ENCODE assay signal across 1 cellular context in the genomic region with DNA sequence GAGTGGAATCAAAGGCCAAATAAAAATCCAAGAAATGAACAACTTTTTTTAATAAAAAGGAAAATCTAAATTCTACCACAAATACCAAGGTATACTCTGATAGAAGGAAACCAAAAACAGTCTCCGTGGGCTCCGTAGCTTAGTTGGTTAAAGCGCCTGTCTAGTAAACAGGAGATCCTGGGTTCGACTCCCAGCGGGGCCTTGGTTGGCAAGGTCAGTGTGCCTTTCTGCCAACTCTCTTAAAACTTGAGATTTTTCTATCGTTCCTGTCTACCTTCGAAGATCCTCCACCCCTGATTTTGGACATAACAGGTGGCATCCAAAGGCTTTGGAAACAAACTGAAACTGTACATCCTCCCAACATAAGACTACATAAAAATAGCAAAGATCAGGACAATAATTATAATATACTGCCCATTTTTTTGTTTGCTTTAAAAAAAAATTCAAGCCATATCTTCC.
TF ChIP-seq lines count a peak whose summit lies in the region.

No MANE protein-coding gene starts in this region.

TF ChIP-seq in H1, 55 proteins besides CTCF, POLR2A, EP300 and RAD21 (continued from another document):
- TF ChIP-seq, protein P1, sequence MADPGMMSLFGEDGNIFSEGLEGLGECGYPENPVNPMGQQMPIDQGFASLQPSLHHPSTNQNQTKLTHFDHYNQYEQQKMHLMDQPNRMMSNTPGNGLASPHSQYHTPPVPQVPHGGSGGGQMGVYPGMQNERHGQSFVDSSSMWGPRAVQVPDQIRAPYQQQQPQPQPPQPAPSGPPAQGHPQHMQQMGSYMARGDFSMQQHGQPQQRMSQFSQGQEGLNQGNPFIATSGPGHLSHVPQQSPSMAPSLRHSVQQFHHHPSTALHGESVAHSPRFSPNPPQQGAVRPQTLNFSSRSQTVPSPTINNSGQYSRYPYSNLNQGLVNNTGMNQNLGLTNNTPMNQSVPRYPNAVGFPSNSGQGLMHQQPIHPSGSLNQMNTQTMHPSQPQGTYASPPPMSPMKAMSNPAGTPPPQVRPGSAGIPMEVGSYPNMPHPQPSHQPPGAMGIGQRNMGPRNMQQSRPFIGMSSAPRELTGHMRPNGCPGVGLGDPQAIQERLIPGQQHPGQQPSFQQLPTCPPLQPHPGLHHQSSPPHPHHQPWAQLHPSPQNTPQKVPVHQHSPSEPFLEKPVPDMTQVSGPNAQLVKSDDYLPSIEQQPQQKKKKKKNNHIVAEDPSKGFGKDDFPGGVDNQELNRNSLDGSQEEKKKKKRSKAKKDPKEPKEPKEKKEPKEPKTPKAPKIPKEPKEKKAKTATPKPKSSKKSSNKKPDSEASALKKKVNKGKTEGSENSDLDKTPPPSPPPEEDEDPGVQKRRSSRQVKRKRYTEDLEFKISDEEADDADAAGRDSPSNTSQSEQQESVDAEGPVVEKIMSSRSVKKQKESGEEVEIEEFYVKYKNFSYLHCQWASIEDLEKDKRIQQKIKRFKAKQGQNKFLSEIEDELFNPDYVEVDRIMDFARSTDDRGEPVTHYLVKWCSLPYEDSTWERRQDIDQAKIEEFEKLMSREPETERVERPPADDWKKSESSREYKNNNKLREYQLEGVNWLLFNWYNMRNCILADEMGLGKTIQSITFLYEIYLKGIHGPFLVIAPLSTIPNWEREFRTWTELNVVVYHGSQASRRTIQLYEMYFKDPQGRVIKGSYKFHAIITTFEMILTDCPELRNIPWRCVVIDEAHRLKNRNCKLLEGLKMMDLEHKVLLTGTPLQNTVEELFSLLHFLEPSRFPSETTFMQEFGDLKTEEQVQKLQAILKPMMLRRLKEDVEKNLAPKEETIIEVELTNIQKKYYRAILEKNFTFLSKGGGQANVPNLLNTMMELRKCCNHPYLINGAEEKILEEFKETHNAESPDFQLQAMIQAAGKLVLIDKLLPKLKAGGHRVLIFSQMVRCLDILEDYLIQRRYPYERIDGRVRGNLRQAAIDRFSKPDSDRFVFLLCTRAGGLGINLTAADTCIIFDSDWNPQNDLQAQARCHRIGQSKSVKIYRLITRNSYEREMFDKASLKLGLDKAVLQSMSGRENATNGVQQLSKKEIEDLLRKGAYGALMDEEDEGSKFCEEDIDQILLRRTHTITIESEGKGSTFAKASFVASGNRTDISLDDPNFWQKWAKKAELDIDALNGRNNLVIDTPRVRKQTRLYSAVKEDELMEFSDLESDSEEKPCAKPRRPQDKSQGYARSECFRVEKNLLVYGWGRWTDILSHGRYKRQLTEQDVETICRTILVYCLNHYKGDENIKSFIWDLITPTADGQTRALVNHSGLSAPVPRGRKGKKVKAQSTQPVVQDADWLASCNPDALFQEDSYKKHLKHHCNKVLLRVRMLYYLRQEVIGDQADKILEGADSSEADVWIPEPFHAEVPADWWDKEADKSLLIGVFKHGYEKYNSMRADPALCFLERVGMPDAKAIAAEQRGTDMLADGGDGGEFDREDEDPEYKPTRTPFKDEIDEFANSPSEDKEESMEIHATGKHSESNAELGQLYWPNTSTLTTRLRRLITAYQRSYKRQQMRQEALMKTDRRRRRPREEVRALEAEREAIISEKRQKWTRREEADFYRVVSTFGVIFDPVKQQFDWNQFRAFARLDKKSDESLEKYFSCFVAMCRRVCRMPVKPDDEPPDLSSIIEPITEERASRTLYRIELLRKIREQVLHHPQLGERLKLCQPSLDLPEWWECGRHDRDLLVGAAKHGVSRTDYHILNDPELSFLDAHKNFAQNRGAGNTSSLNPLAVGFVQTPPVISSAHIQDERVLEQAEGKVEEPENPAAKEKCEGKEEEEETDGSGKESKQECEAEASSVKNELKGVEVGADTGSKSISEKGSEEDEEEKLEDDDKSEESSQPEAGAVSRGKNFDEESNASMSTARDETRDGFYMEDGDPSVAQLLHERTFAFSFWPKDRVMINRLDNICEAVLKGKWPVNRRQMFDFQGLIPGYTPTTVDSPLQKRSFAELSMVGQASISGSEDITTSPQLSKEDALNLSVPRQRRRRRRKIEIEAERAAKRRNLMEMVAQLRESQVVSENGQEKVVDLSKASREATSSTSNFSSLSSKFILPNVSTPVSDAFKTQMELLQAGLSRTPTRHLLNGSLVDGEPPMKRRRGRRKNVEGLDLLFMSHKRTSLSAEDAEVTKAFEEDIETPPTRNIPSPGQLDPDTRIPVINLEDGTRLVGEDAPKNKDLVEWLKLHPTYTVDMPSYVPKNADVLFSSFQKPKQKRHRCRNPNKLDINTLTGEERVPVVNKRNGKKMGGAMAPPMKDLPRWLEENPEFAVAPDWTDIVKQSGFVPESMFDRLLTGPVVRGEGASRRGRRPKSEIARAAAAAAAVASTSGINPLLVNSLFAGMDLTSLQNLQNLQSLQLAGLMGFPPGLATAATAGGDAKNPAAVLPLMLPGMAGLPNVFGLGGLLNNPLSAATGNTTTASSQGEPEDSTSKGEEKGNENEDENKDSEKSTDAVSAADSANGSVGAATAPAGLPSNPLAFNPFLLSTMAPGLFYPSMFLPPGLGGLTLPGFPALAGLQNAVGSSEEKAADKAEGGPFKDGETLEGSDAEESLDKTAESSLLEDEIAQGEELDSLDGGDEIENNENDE (IDR thresholded peaks at IDR 0.05; ENCODE audit: insufficient replicate concordance, low read length), result no peak
- no peak for TF ChIP-seq RNF2 (IDR thresholded peaks at IDR 0.05; ENCODE audit: borderline replicate concordance, low read depth, low read length, missing control alignments, poor library complexity, severe bottlenecking)
- TF ChIP-seq MAFK (IDR thresholded peaks at IDR 0.05; ENCODE audit: low read depth, low read length), result peak; percentile 49; the same call in 1 of the 2 replicates
- TF ChIP-seq TBP (IDR thresholded peaks at IDR 0.05; ENCODE audit: low read depth, low read length), result peak; percentile 99
- peak; percentile 18; the same call in 1 of the 2 replicates for TF ChIP-seq TEAD4 (IDR thresholded peaks at IDR 0.05; ENCODE audit: low read depth, low read length)
- TF ChIP-seq, protein P2, sequence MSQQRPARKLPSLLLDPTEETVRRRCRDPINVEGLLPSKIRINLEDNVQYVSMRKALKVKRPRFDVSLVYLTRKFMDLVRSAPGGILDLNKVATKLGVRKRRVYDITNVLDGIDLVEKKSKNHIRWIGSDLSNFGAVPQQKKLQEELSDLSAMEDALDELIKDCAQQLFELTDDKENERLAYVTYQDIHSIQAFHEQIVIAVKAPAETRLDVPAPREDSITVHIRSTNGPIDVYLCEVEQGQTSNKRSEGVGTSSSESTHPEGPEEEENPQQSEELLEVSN (IDR thresholded peaks at IDR 0.05), result no peak
